In genomic region chr21:42495027-42495426, GRCh38 we compare ENCODE assay signal across 2 cellular contexts.
TF ChIP-seq lines count a peak whose summit lies in the region.

No MANE protein-coding gene starts in this region.

TF ChIP-seq in SK-N-SH, 30 proteins besides CTCF, POLR2A, EP300 and RAD21 (continued from another document):
- TF ChIP-seq REST (IDR thresholded peaks at IDR 0.05; ENCODE audit: low read depth, low read length): no peak
- TF ChIP-seq RXRA (IDR thresholded peaks at IDR 0.05; ENCODE audit: borderline replicate concordance, low read depth): no peak
- no peak for TF ChIP-seq ELF1 (IDR thresholded peaks at IDR 0.05)
- no peak for TF ChIP-seq JUND (IDR thresholded peaks at IDR 0.05)
- TF ChIP-seq, protein P1, sequence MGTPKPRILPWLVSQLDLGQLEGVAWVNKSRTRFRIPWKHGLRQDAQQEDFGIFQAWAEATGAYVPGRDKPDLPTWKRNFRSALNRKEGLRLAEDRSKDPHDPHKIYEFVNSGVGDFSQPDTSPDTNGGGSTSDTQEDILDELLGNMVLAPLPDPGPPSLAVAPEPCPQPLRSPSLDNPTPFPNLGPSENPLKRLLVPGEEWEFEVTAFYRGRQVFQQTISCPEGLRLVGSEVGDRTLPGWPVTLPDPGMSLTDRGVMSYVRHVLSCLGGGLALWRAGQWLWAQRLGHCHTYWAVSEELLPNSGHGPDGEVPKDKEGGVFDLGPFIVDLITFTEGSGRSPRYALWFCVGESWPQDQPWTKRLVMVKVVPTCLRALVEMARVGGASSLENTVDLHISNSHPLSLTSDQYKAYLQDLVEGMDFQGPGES (IDR thresholded peaks at IDR 0.05; ENCODE audit: low read depth, low read length): no peak
- TF ChIP-seq, protein P2, sequence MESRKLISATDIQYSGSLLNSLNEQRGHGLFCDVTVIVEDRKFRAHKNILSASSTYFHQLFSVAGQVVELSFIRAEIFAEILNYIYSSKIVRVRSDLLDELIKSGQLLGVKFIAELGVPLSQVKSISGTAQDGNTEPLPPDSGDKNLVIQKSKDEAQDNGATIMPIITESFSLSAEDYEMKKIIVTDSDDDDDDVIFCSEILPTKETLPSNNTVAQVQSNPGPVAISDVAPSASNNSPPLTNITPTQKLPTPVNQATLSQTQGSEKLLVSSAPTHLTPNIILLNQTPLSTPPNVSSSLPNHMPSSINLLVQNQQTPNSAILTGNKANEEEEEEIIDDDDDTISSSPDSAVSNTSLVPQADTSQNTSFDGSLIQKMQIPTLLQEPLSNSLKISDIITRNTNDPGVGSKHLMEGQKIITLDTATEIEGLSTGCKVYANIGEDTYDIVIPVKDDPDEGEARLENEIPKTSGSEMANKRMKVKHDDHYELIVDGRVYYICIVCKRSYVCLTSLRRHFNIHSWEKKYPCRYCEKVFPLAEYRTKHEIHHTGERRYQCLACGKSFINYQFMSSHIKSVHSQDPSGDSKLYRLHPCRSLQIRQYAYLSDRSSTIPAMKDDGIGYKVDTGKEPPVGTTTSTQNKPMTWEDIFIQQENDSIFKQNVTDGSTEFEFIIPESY (IDR thresholded peaks at IDR 0.05; ENCODE audit: borderline replicate concordance, low read depth): no peak
- no peak for TF ChIP-seq MXI1 (IDR thresholded peaks at IDR 0.05; ENCODE audit: low read depth, low read length)
- TF ChIP-seq FOSL2 (IDR thresholded peaks at IDR 0.05; ENCODE audit: borderline replicate concordance, low read depth): no peak
- TF ChIP-seq FOXJ3 (CRISPR knock-in tag; IDR thresholded peaks at IDR 0.05): no peak
- TF ChIP-seq POLR2AphosphoS5 (IDR thresholded peaks at IDR 0.05; ENCODE audit: low read depth, low read length): no peak
- no peak for TF ChIP-seq GABPA (IDR thresholded peaks at IDR 0.05; ENCODE audit: low read depth)

TF ChIP-seq in WTC11, 78 proteins besides CTCF, POLR2A, EP300 and RAD21 (continued from another document):
- TF ChIP-seq AFF4 (CRISPR knock-in tag; IDR thresholded peaks at IDR 0.05; ENCODE audit: borderline replicate concordance): no peak
- TF ChIP-seq GTF2I (CRISPR knock-in tag; conservative IDR thresholded peaks at IDR 0.05): no peak
- no peak for TF ChIP-seq PRRX2 (CRISPR knock-in tag; IDR thresholded peaks at IDR 0.05)
- TF ChIP-seq NR2C2 (CRISPR knock-in tag; IDR thresholded peaks at IDR 0.05): no peak
- no peak for TF ChIP-seq ZNF263 (CRISPR knock-in tag; IDR thresholded peaks at IDR 0.05; ENCODE audit: low read depth)
- TF ChIP-seq FOXJ3 (CRISPR knock-in tag; IDR thresholded peaks at IDR 0.05; ENCODE audit: borderline replicate concordance): no peak
- TF ChIP-seq HMGXB4 (CRISPR knock-in tag; IDR thresholded peaks at IDR 0.05): no peak
- no peak for TF ChIP-seq ZBTB21 (CRISPR knock-in tag; IDR thresholded peaks at IDR 0.05; ENCODE audit: borderline replicate concordance)
- TF ChIP-seq, protein P3, sequence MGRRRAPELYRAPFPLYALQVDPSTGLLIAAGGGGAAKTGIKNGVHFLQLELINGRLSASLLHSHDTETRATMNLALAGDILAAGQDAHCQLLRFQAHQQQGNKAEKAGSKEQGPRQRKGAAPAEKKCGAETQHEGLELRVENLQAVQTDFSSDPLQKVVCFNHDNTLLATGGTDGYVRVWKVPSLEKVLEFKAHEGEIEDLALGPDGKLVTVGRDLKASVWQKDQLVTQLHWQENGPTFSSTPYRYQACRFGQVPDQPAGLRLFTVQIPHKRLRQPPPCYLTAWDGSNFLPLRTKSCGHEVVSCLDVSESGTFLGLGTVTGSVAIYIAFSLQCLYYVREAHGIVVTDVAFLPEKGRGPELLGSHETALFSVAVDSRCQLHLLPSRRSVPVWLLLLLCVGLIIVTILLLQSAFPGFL (CRISPR knock-in tag; IDR thresholded peaks at IDR 0.05; ENCODE audit: borderline replicate concordance): no peak
- no peak for TF ChIP-seq JUN (CRISPR knock-in tag; IDR thresholded peaks at IDR 0.05)
- no peak for TF ChIP-seq E2F1 (CRISPR knock-in tag; IDR thresholded peaks at IDR 0.05)
TF ChIP-seq in WTC11: peak in this region for 0.
